Comparison of ENCODE assay signal across 8 cellular contexts in genomic region chr14:103715052-103716000, GRCh38. TPM values are rescaled to one million over a fixed set of nuclear protein-coding genes. Genes with fewer than 3 reads are reported as not detected.
DNase-seq lines count a peak whose midpoint lies in the region; ATAC-seq and TF ChIP-seq lines count a peak whose summit lies in the region.

Gene XRCC3 (minus strand): TSS chr14:103715451. CDS start chr14:103711087, 4,364 bp downstream.
Gene ZFYVE21 (plus strand): TSS chr14:103715810. CDS start chr14:103715842, 32 bp downstream.

- intact Hi-C loops in T-helper 1 cell treated with Interleukin-12 subunit alpha and Interleukin-12 subunit beta and Interleukin-4 antibody, amounts not matched to agents 30 ng/mL and 1 ng/mL, for 36 hours (cut with micrococcal nuclease): loop anchor here (1.0 to 2.0 kb wide), 7 partner anchors 86 to 1775 kb away; partner anchors contain the start of genes BAG5, COA8, KLC1 and MARK3
- intact Hi-C loops in left cardiac atrium (cut with DNase I): no loop called here
- intact Hi-C loops in posterior vena cava (cut with DNase I): no loop called here

- peak; percentile 94 for ATAC-seq in HG02870 (IDR thresholded peaks at IDR 0.05; ENCODE audit: unreplicated experiment)
- peak; percentile 95 for ATAC-seq in left cardiac atrium

- TF ChIP-seq CTCF in GM13976 (IDR thresholded peaks at IDR 0.05; ENCODE audit: borderline replicate concordance, control extremely low read depth, extremely low read depth, insufficient read depth, missing control alignments): no peak

- in situ Hi-C loops in GM13976 (cut with MboI; ENCODE audit: low sequenced_read_pairs, unreplicated experiment): no loop called here

- DNase-seq in GM13976 (ENCODE audit: low spot score) (peak; percentile 100), NCI-H146 treated with DMSO at 0.1 percent for 48 hours (lab: John Stamatoyannopoulos, UW; ENCODE audit: unreplicated experiment) (peak; percentile 100), amniotic stem cell (lab: John Stamatoyannopoulos, UW) (peak; percentile 99), left cardiac atrium (peak; percentile 100), posterior vena cava (ENCODE audit: low spot score) (peak; percentile 100), ureter (ENCODE audit: low spot score) (peak; percentile 100)

RNA-seq across cellular contexts. Expression of gene XRCC3, which starts in this region (rescaled TPM):
- 36.1 and 39.6 TPM in 2 replicates for total RNA-seq in T-helper 1 cell treated with Interleukin-12 subunit alpha and Interleukin-12 subunit beta and Interleukin-4 antibody, amounts not matched to agents 30 ng/mL and 1 ng/mL, for 36 hours
- 1 to 10 TPM; 3.8 to 4.4 TPM for total RNA-seq in left cardiac atrium
- 1 to 10 TPM; 4.0 to 4.9 TPM for total RNA-seq in posterior vena cava
- total RNA-seq in ureter: 15.7 TPM

RNA-seq across cellular contexts. Expression of gene ZFYVE21, which starts in this region (rescaled TPM):
- 17.2 and 17.4 TPM in 2 replicates for total RNA-seq in T-helper 1 cell treated with Interleukin-12 subunit alpha and Interleukin-12 subunit beta and Interleukin-4 antibody, amounts not matched to agents 30 ng/mL and 1 ng/mL, for 36 hours
- total RNA-seq in left cardiac atrium: 10 to 100 TPM; 47.0 to 48.7 TPM
- 10 to 100 TPM; 57.2 to 59.5 TPM for total RNA-seq in posterior vena cava
- 90.9 TPM for total RNA-seq in ureter

Comparison
In these comparisons a context has a peak if more than half of its experiments do, and no peak if none do; other contexts are left out.
1. Peak in every context shown above with its lines: DNase-seq and ATAC-seq.